In the genomic region with DNA sequence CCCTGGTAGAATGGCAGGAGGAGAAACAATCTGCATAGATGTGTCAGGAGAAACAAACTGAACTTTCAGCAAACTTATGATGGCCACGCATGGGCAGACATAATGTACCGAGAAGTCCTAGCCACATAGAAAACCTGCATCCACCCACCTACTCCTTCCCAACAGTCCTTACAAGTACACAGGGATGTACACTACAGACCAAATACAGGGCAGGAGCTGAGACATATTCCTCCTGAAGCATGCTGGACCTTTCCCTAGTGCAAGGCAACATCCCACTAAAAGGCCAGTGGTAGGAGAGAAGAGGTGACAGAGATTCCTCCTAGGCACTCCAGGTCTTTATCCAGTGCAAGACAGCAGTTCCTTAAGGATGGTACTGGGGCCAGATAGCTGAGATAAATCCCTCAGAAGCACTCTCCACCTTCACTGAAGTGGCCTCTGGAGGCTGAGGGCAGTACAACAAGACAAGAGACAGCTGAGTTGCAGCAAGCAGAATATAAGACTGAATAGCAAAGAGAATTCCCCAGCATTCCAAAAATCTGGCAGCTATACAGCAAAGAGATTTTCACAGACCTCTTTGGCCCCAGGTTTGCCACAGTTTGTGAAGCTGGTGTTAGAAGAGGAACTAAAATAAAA, we compare ENCODE assay signal across 9 cellular contexts. TPM values are rescaled to one million over a fixed set of nuclear protein-coding genes. Genes with fewer than 3 reads are reported as not detected.
DNase-seq lines count a peak whose midpoint lies in the region; ATAC-seq and TF ChIP-seq lines count a peak whose summit lies in the region.
"Had no signal": no experiment of that assay in that cellular context is flagged by ENCODE, and none has a peak within 500 bp of the region (broad histone marks: within the 10 kb centered on the region; RNA-seq: fewer than 3 reads in every experiment).

No MANE protein-coding gene starts in this region.

- peak; percentile 76 for TF ChIP-seq CTCF in brain microvascular endothelial cell (IDR thresholded peaks at IDR 0.05; ENCODE audit: low read depth, low read length, missing control alignments)

- no peaks in the 10 kb centered on the region for H4K20me1 ChIP-seq in Karpas-422 (ENCODE audit: insufficient read depth, low read depth, low read length)

- H3K36me3 ChIP-seq in Karpas-422 (ENCODE audit: insufficient read depth, low read length) (peaks cover 9% of the 10 kb centered on the region; the same call in 1 of the 2 replicates), brain microvascular endothelial cell (replicated peaks) (no peaks in the 10 kb centered on the region)

- no peak overlapping the region for H3K4me3 ChIP-seq in Karpas-422 (ENCODE audit: low read length)
- H3K4me3 ChIP-seq in brain microvascular endothelial cell (ENCODE audit: low read depth, low read length): no peak overlapping the region

- in situ Hi-C loops in brain microvascular endothelial cell (cut with HindIII; ENCODE audit: low pct_ligation_motif_present, low sequenced_read_pairs): no loop called here

- no peak overlapping the region for H3K4me2 ChIP-seq in Karpas-422 (ENCODE audit: low read depth, low read length, poor library complexity, severe bottlenecking)

- DNase-seq in EL (peak; percentile 52), Karpas-422 (peak; percentile 52), brain microvascular endothelial cell (peak; percentile 63), left colon (no peak), NCI-H2029 (lab: John Stamatoyannopoulos, UW) (no peak)
- no peak for DNase-seq in activated CD4-positive, CD25-positive, alpha-beta regulatory T cell treated with anti-CD3 and anti-CD28 coated beads, Interleukin-2, amount 50 U/mL, for 72 hours
- DNase-seq: NCI-H1092 treated with DMSO at 0.1 percent for 48 hours had no signal

- intact Hi-C loops in left colon (cut with DNase I, micrococcal nuclease): no loop called here

- ATAC-seq in left colon (peak; percentile 52), GM21390 (IDR thresholded peaks at IDR 0.05; ENCODE audit: unreplicated experiment) (no peak), GM21576 (IDR thresholded peaks at IDR 0.05; ENCODE audit: unreplicated experiment) (no peak)

- H2AFZ ChIP-seq in Karpas-422 (ENCODE audit: low read length): no peak overlapping the region

- peaks cover 90% of the 10 kb centered on the region for H3K79me2 ChIP-seq in Karpas-422 (ENCODE audit: low read length)

- H3K27ac ChIP-seq in Karpas-422 (ENCODE audit: low read length) (no peak overlapping the region), brain microvascular endothelial cell (no peak overlapping the region)

- H3K9me3 ChIP-seq in Karpas-422 (ENCODE audit: low read length): no peaks in the 10 kb centered on the region

- no peaks in the 10 kb centered on the region for H3K9me2 ChIP-seq in Karpas-422 (replicated peaks; ENCODE audit: insufficient read depth, low read length)

- no peaks in the 10 kb centered on the region for H3K27me3 ChIP-seq in Karpas-422 (ENCODE audit: low read length)
- H3K27me3 ChIP-seq in brain microvascular endothelial cell (replicated peaks): no peaks in the 10 kb centered on the region

- H3K9ac ChIP-seq in Karpas-422 (ENCODE audit: low read length): no peak overlapping the region

- H3K4me1 ChIP-seq in Karpas-422 (ENCODE audit: low read length): peaks cover 32% of the 10 kb centered on the region

RNA-seq across cellular contexts. Expression of gene VWA8, which starts 18.3 kb away (rescaled TPM):
- total RNA-seq in Karpas-422 (2014; rRNA removed; shearing (Covaris generic); ENCODE audit: low replicate concordance): 23.8 and 35.7 TPM in 2 replicates
- total RNA-seq in left colon: 10 to 100 TPM; 26.9 to 31.1 TPM

Comparison
In these comparisons a context has a peak if more than half of its experiments do, and no peak if none do; other contexts are left out.
1. DNase-seq: peak in EL (single experiment), Karpas-422 (single experiment) and brain microvascular endothelial cell (single experiment); none in left colon (0 of 2), activated CD4-positive, CD25-positive, alpha-beta regulatory T cell treated with anti-CD3 and anti-CD28 coated beads, Interleukin-2, amount 50 U/mL, for 72 hours (single experiment) and NCI-H2029 (single experiment).